In the genomic region with DNA sequence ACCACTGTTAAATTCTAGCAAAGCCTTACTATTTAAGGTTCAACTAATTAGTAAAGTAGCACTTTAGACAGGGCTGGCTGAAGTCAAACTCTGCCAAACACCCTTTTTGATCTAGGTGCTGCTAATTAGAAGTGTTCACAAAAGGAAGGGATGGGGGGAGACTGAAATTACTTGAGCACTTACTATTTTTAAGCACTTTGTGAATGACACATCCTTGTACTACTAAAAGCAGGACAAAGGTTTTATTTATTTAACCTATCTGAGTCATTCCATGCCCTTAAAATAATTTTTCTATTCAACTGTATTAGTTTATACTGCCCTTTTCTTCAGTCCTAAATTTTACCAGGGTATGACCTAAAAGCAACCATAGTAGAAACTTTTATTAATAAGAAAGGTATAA, we compare ENCODE assay signal across 1 cellular context.
TF ChIP-seq lines count a peak whose summit lies in the region.

No MANE protein-coding gene starts in this region.

TF ChIP-seq in HepG2, 621 proteins besides CTCF, POLR2A, EP300 and RAD21 (continued from another document and continues in another):
- TF ChIP-seq, protein P1, sequence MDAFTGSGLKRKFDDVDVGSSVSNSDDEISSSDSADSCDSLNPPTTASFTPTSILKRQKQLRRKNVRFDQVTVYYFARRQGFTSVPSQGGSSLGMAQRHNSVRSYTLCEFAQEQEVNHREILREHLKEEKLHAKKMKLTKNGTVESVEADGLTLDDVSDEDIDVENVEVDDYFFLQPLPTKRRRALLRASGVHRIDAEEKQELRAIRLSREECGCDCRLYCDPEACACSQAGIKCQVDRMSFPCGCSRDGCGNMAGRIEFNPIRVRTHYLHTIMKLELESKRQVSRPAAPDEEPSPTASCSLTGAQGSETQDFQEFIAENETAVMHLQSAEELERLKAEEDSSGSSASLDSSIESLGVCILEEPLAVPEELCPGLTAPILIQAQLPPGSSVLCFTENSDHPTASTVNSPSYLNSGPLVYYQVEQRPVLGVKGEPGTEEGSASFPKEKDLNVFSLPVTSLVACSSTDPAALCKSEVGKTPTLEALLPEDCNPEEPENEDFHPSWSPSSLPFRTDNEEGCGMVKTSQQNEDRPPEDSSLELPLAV (CRISPR knock-in tag; conservative IDR thresholded peaks at IDR 0.05; ENCODE audit: low read depth), result no peak
- TF ChIP-seq MEF2D (CRISPR knock-in tag; IDR thresholded peaks at IDR 0.05), result 0 out of 2 replicates have a peak, but pooled peaks have one; percentile 12
- TF ChIP-seq JDP2 (CRISPR knock-in tag; IDR thresholded peaks at IDR 0.05; ENCODE audit: borderline replicate concordance), result no peak
- no peak for TF ChIP-seq ZNF569 (CRISPR knock-in tag; IDR thresholded peaks at IDR 0.05; ENCODE audit: borderline replicate concordance)
- no peak for TF ChIP-seq ZNF879 (CRISPR knock-in tag; IDR thresholded peaks at IDR 0.05)
- no peak for TF ChIP-seq SIX4 (CRISPR knock-in tag; IDR thresholded peaks at IDR 0.05)
- TF ChIP-seq JARID2 (CRISPR knock-in tag; IDR thresholded peaks at IDR 0.05; ENCODE audit: insufficient replicate concordance), result no peak
- TF ChIP-seq CREB1 (IDR thresholded peaks at IDR 0.05), result no peak
- TF ChIP-seq CREB1 (CRISPR knock-in tag; IDR thresholded peaks at IDR 0.05), result no peak; the same call in 1 of the 2 replicates
- no peak for TF ChIP-seq ZNF616 (CRISPR knock-in tag; IDR thresholded peaks at IDR 0.05; ENCODE audit: low read depth)
- TF ChIP-seq, protein P2, sequence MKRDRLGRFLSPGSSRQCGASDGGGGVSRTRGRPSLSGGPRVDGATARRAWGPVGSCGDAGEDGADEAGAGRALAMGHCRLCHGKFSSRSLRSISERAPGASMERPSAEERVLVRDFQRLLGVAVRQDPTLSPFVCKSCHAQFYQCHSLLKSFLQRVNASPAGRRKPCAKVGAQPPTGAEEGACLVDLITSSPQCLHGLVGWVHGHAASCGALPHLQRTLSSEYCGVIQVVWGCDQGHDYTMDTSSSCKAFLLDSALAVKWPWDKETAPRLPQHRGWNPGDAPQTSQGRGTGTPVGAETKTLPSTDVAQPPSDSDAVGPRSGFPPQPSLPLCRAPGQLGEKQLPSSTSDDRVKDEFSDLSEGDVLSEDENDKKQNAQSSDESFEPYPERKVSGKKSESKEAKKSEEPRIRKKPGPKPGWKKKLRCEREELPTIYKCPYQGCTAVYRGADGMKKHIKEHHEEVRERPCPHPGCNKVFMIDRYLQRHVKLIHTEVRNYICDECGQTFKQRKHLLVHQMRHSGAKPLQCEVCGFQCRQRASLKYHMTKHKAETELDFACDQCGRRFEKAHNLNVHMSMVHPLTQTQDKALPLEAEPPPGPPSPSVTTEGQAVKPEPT (CRISPR knock-in tag; IDR thresholded peaks at IDR 0.05; ENCODE audit: low read depth), result no peak
- TF ChIP-seq ZSCAN22 (CRISPR knock-in tag; IDR thresholded peaks at IDR 0.05), result no peak
- no peak for TF ChIP-seq CCDC6 (CRISPR knock-in tag; IDR thresholded peaks at IDR 0.05)
- TF ChIP-seq FOXJ3 (CRISPR knock-in tag; IDR thresholded peaks at IDR 0.05; ENCODE audit: borderline replicate concordance), result no peak
- no peak for TF ChIP-seq SMC3 (IDR thresholded peaks at IDR 0.05; ENCODE audit: low read length)
- TF ChIP-seq, protein P3, sequence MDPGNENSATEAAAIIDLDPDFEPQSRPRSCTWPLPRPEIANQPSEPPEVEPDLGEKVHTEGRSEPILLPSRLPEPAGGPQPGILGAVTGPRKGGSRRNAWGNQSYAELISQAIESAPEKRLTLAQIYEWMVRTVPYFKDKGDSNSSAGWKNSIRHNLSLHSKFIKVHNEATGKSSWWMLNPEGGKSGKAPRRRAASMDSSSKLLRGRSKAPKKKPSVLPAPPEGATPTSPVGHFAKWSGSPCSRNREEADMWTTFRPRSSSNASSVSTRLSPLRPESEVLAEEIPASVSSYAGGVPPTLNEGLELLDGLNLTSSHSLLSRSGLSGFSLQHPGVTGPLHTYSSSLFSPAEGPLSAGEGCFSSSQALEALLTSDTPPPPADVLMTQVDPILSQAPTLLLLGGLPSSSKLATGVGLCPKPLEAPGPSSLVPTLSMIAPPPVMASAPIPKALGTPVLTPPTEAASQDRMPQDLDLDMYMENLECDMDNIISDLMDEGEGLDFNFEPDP (CRISPR knock-in tag; conservative IDR thresholded peaks at IDR 0.05), result no peak
- 0 out of 2 replicates have a peak, but pooled peaks have one; percentile 41 for TF ChIP-seq ZNF7 (CRISPR knock-in tag; IDR thresholded peaks at IDR 0.05)
- TF ChIP-seq, protein P4, sequence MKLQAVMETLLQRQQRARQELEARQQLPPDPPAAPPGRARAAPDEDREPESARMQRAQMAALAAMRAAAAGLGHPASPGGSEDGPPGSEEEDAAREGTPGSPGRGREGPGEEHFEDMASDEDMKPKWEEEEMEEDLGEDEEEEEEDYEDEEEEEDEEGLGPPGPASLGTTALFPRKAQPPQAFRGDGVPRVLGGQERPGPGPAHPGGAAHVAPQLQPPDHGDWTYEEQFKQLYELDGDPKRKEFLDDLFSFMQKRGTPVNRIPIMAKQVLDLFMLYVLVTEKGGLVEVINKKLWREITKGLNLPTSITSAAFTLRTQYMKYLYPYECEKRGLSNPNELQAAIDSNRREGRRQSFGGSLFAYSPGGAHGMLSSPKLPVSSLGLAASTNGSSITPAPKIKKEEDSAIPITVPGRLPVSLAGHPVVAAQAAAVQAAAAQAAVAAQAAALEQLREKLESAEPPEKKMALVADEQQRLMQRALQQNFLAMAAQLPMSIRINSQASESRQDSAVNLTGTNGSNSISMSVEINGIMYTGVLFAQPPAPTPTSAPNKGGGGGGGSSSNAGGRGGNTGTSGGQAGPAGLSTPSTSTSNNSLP (IDR thresholded peaks at IDR 0.05; ENCODE audit: low read depth, low read length), result peak; percentile 37; the same call in 1 of the 2 replicates
- no peak for TF ChIP-seq ZFYVE20 (CRISPR knock-in tag; IDR thresholded peaks at IDR 0.05; ENCODE audit: borderline replicate concordance, low read depth)
- TF ChIP-seq, protein P5, sequence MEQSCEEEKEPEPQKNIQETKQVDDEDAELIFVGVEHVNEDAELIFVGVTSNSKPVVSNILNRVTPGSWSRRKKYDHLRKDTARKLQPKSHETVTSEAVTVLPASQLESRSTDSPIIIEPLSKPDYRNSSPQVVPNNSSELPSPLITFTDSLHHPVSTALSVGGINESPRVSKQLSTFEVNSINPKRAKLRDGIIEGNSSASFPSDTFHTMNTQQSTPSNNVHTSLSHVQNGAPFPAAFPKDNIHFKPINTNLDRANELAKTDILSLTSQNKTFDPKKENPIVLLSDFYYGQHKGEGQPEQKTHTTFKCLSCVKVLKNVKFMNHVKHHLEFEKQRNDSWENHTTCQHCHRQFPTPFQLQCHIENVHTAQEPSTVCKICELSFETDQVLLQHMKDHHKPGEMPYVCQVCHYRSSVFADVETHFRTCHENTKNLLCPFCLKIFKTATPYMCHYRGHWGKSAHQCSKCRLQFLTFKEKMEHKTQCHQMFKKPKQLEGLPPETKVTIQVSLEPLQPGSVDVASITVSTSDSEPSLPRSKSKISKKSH (CRISPR knock-in tag; IDR thresholded peaks at IDR 0.05; ENCODE audit: borderline replicate concordance), result no peak
- no peak for TF ChIP-seq KLF9 (CRISPR knock-in tag; IDR thresholded peaks at IDR 0.05; ENCODE audit: low read depth)
- TF ChIP-seq ZNF792 (CRISPR knock-in tag; IDR thresholded peaks at IDR 0.05), result no peak
- peak in 1 of 2 experiments; percentile 87; a peak in 2 of 4 replicates for TF ChIP-seq NR2F1 (CRISPR knock-in tag; IDR thresholded peaks at IDR 0.05)
- TF ChIP-seq, protein P6, sequence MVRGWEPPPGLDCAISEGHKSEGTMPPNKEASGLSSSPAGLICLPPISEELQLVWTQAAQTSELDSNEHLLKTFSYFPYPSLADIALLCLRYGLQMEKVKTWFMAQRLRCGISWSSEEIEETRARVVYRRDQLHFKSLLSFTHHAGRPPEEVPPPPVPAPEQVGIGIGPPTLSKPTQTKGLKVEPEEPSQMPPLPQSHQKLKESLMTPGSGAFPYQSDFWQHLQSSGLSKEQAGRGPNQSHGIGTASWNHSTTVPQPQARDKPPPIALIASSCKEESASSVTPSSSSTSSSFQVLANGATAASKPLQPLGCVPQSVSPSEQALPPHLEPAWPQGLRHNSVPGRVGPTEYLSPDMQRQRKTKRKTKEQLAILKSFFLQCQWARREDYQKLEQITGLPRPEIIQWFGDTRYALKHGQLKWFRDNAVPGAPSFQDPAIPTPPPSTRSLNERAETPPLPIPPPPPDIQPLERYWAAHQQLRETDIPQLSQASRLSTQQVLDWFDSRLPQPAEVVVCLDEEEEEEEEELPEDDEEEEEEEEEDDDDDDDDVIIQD (CRISPR knock-in tag; IDR thresholded peaks at IDR 0.05; ENCODE audit: low read depth), result 0 out of 2 replicates have a peak, but pooled peaks have one; percentile 21
- TF ChIP-seq, protein P7, sequence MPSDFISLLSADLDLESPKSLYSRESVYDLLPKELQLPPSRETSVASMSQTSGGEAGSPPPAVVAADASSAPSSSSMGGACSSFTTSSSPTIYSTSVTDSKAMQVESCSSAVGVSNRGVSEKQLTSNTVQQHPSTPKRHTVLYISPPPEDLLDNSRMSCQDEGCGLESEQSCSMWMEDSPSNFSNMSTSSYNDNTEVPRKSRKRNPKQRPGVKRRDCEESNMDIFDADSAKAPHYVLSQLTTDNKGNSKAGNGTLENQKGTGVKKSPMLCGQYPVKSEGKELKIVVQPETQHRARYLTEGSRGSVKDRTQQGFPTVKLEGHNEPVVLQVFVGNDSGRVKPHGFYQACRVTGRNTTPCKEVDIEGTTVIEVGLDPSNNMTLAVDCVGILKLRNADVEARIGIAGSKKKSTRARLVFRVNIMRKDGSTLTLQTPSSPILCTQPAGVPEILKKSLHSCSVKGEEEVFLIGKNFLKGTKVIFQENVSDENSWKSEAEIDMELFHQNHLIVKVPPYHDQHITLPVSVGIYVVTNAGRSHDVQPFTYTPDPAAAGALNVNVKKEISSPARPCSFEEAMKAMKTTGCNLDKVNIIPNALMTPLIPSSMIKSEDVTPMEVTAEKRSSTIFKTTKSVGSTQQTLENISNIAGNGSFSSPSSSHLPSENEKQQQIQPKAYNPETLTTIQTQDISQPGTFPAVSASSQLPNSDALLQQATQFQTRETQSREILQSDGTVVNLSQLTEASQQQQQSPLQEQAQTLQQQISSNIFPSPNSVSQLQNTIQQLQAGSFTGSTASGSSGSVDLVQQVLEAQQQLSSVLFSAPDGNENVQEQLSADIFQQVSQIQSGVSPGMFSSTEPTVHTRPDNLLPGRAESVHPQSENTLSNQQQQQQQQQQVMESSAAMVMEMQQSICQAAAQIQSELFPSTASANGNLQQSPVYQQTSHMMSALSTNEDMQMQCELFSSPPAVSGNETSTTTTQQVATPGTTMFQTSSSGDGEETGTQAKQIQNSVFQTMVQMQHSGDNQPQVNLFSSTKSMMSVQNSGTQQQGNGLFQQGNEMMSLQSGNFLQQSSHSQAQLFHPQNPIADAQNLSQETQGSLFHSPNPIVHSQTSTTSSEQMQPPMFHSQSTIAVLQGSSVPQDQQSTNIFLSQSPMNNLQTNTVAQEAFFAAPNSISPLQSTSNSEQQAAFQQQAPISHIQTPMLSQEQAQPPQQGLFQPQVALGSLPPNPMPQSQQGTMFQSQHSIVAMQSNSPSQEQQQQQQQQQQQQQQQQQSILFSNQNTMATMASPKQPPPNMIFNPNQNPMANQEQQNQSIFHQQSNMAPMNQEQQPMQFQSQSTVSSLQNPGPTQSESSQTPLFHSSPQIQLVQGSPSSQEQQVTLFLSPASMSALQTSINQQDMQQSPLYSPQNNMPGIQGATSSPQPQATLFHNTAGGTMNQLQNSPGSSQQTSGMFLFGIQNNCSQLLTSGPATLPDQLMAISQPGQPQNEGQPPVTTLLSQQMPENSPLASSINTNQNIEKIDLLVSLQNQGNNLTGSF (CRISPR knock-in tag; IDR thresholded peaks at IDR 0.05), result no peak
- TF ChIP-seq, protein P8, sequence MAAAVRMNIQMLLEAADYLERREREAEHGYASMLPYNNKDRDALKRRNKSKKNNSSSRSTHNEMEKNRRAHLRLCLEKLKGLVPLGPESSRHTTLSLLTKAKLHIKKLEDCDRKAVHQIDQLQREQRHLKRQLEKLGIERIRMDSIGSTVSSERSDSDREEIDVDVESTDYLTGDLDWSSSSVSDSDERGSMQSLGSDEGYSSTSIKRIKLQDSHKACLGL (CRISPR knock-in tag; IDR thresholded peaks at IDR 0.05), result no peak
- no peak for TF ChIP-seq FOXK2 (IDR thresholded peaks at IDR 0.05)
- no peak for TF ChIP-seq PHF8 (CRISPR knock-in tag; IDR thresholded peaks at IDR 0.05)
- TF ChIP-seq ZNF496 (CRISPR knock-in tag; IDR thresholded peaks at IDR 0.05; ENCODE audit: insufficient replicate concordance), result no peak
- no peak for TF ChIP-seq ZFY (CRISPR knock-in tag; IDR thresholded peaks at IDR 0.05)
- TF ChIP-seq, protein P9, sequence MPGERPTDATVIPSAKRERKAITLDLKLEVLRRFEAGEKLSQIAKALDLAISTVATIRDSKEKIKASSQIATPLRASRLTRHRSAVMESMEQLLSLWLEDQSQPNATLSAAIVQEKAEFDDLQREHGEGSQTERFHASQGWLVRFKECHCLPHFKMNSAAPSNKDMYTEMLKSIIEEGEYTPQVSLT (CRISPR knock-in tag; IDR thresholded peaks at IDR 0.05; ENCODE audit: borderline replicate concordance, low read depth), result no peak
- no peak for TF ChIP-seq SP4 (CRISPR knock-in tag; IDR thresholded peaks at IDR 0.05)
- no peak for TF ChIP-seq GTF3A (CRISPR knock-in tag; conservative IDR thresholded peaks at IDR 0.05)
- TF ChIP-seq ZNF256 (CRISPR knock-in tag; conservative IDR thresholded peaks at IDR 0.05), result no peak
- TF ChIP-seq ZNF224 (CRISPR knock-in tag; IDR thresholded peaks at IDR 0.05), result no peak
- no peak for TF ChIP-seq RXRA (CRISPR knock-in tag; IDR thresholded peaks at IDR 0.05)
- no peak for TF ChIP-seq KAT8 (CRISPR knock-in tag; IDR thresholded peaks at IDR 0.05)
- TF ChIP-seq ZNF678 (CRISPR knock-in tag; IDR thresholded peaks at IDR 0.05), result no peak
- TF ChIP-seq EZH2 (conservative IDR thresholded peaks at IDR 0.05; ENCODE audit: low read depth, low read length), result no peak
- 0 out of 2 replicates have a peak, but pooled peaks have one; percentile 10 for TF ChIP-seq HNRNPUL1 (IDR thresholded peaks at IDR 0.05; ENCODE audit: low read depth, low read length)
- peak; percentile 72 for TF ChIP-seq PPARG (CRISPR knock-in tag; conservative IDR thresholded peaks at IDR 0.05)
- TF ChIP-seq ZNF780A (CRISPR knock-in tag; IDR thresholded peaks at IDR 0.05), result no peak
- no peak for TF ChIP-seq ZNF629 (CRISPR knock-in tag; conservative IDR thresholded peaks at IDR 0.05)
